Comparison of ENCODE assay signal across 8 cellular contexts in the genomic region with DNA sequence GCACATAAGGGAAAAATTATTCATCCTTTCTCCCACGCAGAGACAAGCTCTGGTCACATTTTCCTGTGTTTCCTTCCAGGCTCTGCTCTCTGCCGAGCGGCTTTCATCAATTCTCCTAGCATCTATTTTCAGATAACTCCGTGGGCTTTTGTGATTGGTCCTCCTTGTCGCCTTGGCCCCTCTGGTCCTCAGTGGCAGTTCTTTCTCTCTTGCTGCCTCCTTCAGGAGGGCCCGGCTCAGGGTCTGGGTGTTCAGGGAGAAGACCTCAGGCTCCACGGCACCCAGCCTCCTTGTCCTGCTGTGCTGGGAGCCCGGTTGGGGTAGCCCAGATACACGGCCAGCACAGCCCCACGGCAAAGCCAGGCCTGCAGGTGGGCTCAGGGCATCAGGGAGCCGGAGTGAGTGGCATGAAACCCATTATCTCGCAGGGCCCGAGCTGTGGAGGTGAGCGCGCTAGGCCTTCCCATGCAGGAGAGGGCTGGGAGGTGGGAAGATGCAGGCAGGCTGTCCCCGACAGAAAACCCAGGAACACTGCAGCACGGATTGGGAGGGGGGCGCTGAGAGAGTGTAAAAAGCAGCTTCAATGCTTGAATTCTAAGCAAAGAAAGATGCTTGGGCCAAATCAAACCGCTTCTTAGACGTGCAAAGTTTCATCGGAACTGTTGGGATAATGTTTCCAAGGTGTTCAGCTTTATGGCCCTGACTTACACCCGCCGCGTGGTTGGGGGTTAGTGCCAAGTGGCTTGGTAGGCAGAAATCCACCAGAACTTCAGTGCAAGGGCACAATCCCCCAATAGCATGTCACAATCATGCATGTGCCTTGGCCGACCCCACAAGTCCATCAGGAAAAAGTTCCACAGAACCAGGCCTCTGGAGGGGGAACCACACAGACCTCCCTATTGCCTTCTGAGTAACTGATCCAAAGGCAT.
DNase-seq lines count a peak whose midpoint lies in the region; ATAC-seq and TF ChIP-seq lines count a peak whose summit lies in the region.

No MANE protein-coding gene starts in this region.

- no peak overlapping the region for H2AFZ ChIP-seq in OCI-LY1 (ENCODE audit: low read length)

- peaks cover 27 to 30% of the 10 kb centered on the region in 2 donors for H3K4me1 Mint-ChIP-seq in natural killer cell treated with Interleukin-12 subunit alpha and Interleukin-12 subunit beta and Interleukin-15 and Interleukin-18, amount 100 ng/mL, for 72 hours (ENCODE audit: low read depth in 2 of 2)

- no peak for ATAC-seq in natural killer cell treated with Interleukin-12 subunit alpha and Interleukin-12 subunit beta and Interleukin-15 and Interleukin-18, amount 100 ng/mL, for 72 hours
- no peak for ATAC-seq in GM21423 (IDR thresholded peaks at IDR 0.05; ENCODE audit: unreplicated experiment)

- no peaks in the 10 kb centered on the region for H3F3A ChIP-seq in OCI-LY1 (ENCODE audit: insufficient read depth, low read length)

- H3K79me2 ChIP-seq in OCI-LY1 (ENCODE audit: insufficient read depth, low read length) = peaks cover 25% of the 10 kb centered on the region

- H3K9ac ChIP-seq in OCI-LY1 (ENCODE audit: low read length) (peak overlapping the region; percentile 13; the same call in 1 of the 2 replicates), duodenal mucosa (ENCODE audit: low read depth in 1 of 2, low read length in 2 of 2) (peak overlapping the region; percentile 21 to 55)

- POLR2A ChIA-PET in BJ (lab: Charles Lee) = no interaction called here

- no peaks in the 10 kb centered on the region for H3K9me3 Mint-ChIP-seq in natural killer cell treated with Interleukin-12 subunit alpha and Interleukin-12 subunit beta and Interleukin-15 and Interleukin-18, amount 100 ng/mL, for 72 hours

- peak overlapping the region; percentile 73 to 92 for H3K27ac Mint-ChIP-seq in natural killer cell treated with Interleukin-12 subunit alpha and Interleukin-12 subunit beta and Interleukin-15 and Interleukin-18, amount 100 ng/mL, for 72 hours

- H3K36me3 Mint-ChIP-seq in natural killer cell treated with Interleukin-12 subunit alpha and Interleukin-12 subunit beta and Interleukin-15 and Interleukin-18, amount 100 ng/mL, for 72 hours = no peaks in the 10 kb centered on the region

- CTCF ChIA-PET in BJ (lab: Yijun Ruan, JAX) = interaction anchor here (0.7 to 2.1 kb wide), 5 partner anchors 8 to 53 kb away, joined by 3 to 8 read pairs (median 3); no protein-coding TSS in a partner anchor

- H3K36me3 ChIP-seq in BJ (ENCODE audit: control insufficient read depth, insufficient read depth, low read length) = no peaks in the 10 kb centered on the region; the same call in 1 of the 2 replicates
- 0 out of 2 replicates have a peak, but pooled peaks cover 5% of the 10 kb centered on the region for H3K36me3 ChIP-seq in OCI-LY1 (ENCODE audit: insufficient read depth, low read length)
- H3K36me3 ChIP-seq in duodenal mucosa (ENCODE audit: control insufficient read depth in 1 of 2, insufficient read depth in 2 of 2, low read length in 2 of 2) = no peaks in the 10 kb centered on the region

- H3K27ac ChIP-seq in OCI-LY1 (ENCODE audit: low read depth, low read length, poor library complexity, severe bottlenecking) = peak overlapping the region; percentile 98
- peak overlapping the region; percentile 76 for H3K27ac ChIP-seq in duodenal mucosa (ENCODE audit: low read depth, low read length)

- no peaks in the 10 kb centered on the region for H4K20me1 ChIP-seq in OCI-LY1 (ENCODE audit: insufficient read depth, low read length)

- H3K27me3 ChIP-seq in BJ (ENCODE audit: control insufficient read depth, insufficient read depth, low read length) (no peaks in the 10 kb centered on the region), OCI-LY1 (ENCODE audit: insufficient read depth, low read length) (no peaks in the 10 kb centered on the region), duodenal mucosa (ENCODE audit: control insufficient read depth in 1 of 2, insufficient read depth in 2 of 2, low read length in 2 of 2) (no peaks in the 10 kb centered on the region)

- DNase-seq in BJ (ENCODE audit: low read depth) (no peak), epidermal melanocyte (ENCODE audit: insufficient read length, low spot score) (no peak), DMS 273 (lab: John Stamatoyannopoulos, UW; ENCODE audit: unreplicated experiment) (no peak), NCI-H2029 (lab: John Stamatoyannopoulos, UW) (no peak)
- no peak for DNase-seq in natural killer cell treated with Interleukin-12 subunit alpha and Interleukin-12 subunit beta and Interleukin-15 and Interleukin-18, amount 100 ng/mL, for 72 hours (ENCODE audit: low spot score)

- H3K9me3 ChIP-seq in OCI-LY1 (ENCODE audit: low read length) (no peaks in the 10 kb centered on the region), duodenal mucosa (ENCODE audit: control insufficient read depth in 1 of 2, low read length in 2 of 2) (no peaks in the 10 kb centered on the region)

- peak overlapping the region; percentile 96 for H3K4me2 ChIP-seq in OCI-LY1 (ENCODE audit: low read length)

- peaks cover 60% of the 10 kb centered on the region for H3K4me1 ChIP-seq in OCI-LY1 (ENCODE audit: insufficient read depth, low read length, severe bottlenecking)
- peaks cover 49 to 57% of the 10 kb centered on the region in 2 donors for H3K4me1 ChIP-seq in duodenal mucosa (ENCODE audit: control insufficient read depth in 1 of 2, insufficient read depth in 2 of 2, low read length in 2 of 2)

- H3K27me3 Mint-ChIP-seq in natural killer cell treated with Interleukin-12 subunit alpha and Interleukin-12 subunit beta and Interleukin-15 and Interleukin-18, amount 100 ng/mL, for 72 hours = no peaks in the 10 kb centered on the region

- 0 out of 2 replicates have a peak, but pooled peaks have one; percentile 1 for TF ChIP-seq CTCF in BJ (IDR thresholded peaks at IDR 0.05; ENCODE audit: insufficient read depth, low read depth, low read length)
- TF ChIP-seq CTCF in OCI-LY1 (IDR thresholded peaks at IDR 0.05; ENCODE audit: low read length) = no peak

- H3K9me2 ChIP-seq in OCI-LY1 (ENCODE audit: low read depth, low read length) = no peaks in the 10 kb centered on the region

- H3K4me3 ChIP-seq in BJ (ENCODE audit: low read depth, low read length) = peak overlapping the region; percentile 28
- no peak overlapping the region for H3K4me3 ChIP-seq in OCI-LY1 (ENCODE audit: low read depth, low read length, poor library complexity, severe bottlenecking)
- H3K4me3 ChIP-seq in duodenal mucosa (ENCODE audit: low read depth in 1 of 2, low read length in 2 of 2) = peak overlapping the region in 1 of 2 donors; percentile 8

- H3K4me3 Mint-ChIP-seq in natural killer cell treated with Interleukin-12 subunit alpha and Interleukin-12 subunit beta and Interleukin-15 and Interleukin-18, amount 100 ng/mL, for 72 hours = peak overlapping the region; percentile 60
